ENCODE assay signal across 12 cellular contexts in the genomic region with DNA sequence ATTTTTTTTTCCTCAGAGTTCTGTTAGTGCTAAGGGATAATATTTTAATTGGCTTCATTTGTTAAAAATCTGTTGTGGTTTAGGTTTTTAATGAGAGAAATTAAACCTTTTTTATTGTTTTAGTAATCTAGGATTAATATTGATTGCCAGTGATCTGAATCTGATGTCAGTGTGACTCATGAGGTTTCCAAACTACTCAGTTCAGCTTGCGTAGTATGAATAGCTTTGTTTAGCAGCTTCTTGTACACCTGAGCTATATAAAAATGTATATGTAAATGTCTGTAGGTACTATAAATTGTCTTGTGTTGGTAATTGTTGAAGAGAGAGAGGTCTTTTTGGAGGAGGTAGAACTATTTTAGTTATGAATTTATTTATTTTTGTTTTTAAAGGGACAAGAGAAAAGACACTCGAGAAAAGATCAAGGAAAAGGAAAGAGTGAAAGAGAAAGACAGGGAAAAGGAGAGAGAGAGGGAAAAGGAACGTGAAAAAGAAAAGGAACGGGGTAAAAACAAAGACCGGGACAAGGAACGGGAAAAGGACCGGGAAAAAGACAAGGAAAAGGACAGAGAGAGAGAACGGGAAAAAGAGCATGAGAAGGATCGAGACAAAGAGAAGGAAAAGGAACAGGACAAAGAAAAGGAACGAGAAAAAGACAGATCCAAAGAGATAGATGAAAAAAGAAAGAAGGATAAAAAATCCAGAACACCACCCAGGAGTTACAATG. TPM values are rescaled to one million over a fixed set of nuclear protein-coding genes. Genes with fewer than 3 reads are reported as not detected.
A peak's percentile ranks its signal among the peaks of the same experiment; 100 is the strongest.
DNase-seq lines count a peak whose midpoint lies in the region; ATAC-seq and TF ChIP-seq lines count a peak whose summit lies in the region.
"Had no signal": no experiment of that assay in that cellular context is flagged by ENCODE, and none has a peak within 500 bp of the region (broad histone marks: within the 10 kb centered on the region; RNA-seq: fewer than 3 reads in every experiment).

No MANE protein-coding gene starts in this region.

- BruUV-seq in Caco-2 (replicated peaks; lab: Mats Ljungman, UMichigan) = TSS peak; percentile 24

- H3K4me3 ChIP-seq in BLaER1 = no peak overlapping the region
- no peak overlapping the region for H3K4me3 ChIP-seq in Caco-2 (ENCODE audit: low read depth, low read length)
- H3K4me3 ChIP-seq in epithelial cell of esophagus (ENCODE audit: low read length) = no peak overlapping the region
- H3K4me3 ChIP-seq: coronary artery, sigmoid colon had no signal

- no peak overlapping the region for H3K4me3 Mint-ChIP-seq in Caco-2 (ENCODE audit: unreplicated experiment)

- peak overlapping the region; percentile 68; the same call in 1 of the 2 replicates for H3K4me2 ChIP-seq in BLaER1

- POLR2A ChIA-PET in Caco-2 (lab: Charles Lee) = no interaction called here

- peaks cover 44% of the 10 kb centered on the region for H4K20me1 ChIP-seq in BLaER1

- H3K27ac ChIP-seq in BLaER1 = no peak overlapping the region
- peak overlapping the region; percentile 29; the same call in 1 of the 2 replicates for H3K27ac ChIP-seq in VCaP
- H3K27ac ChIP-seq: coronary artery, sigmoid colon had no signal

- no peak for ATAC-seq in GM18873 (IDR thresholded peaks at IDR 0.05; ENCODE audit: low FRiP score, unreplicated experiment)
- no peak for ATAC-seq in GM19467 (IDR thresholded peaks at IDR 0.05; ENCODE audit: unreplicated experiment)

- H3K27ac Mint-ChIP-seq in Caco-2 (ENCODE audit: unreplicated experiment) = no peak overlapping the region

- no peaks in the 10 kb centered on the region for H3K9me3 ChIP-seq in BLaER1
- H3K9me3 ChIP-seq in Caco-2 = no peaks in the 10 kb centered on the region
- H3K9me3 ChIP-seq: sigmoid colon had no signal

- DNase-seq in Caco-2 (no peak), epithelial cell of esophagus (ENCODE audit: low read depth) (peak; percentile 10), mesenteric fat pad (ENCODE audit: low spot score) (no peak)
- DNase-seq: activated CD4-positive, alpha-beta T cell treated with anti-CD3 and anti-CD28 coated beads, Interleukin-2, amount 50 U/mL, for 1 hour; GF-D8; sigmoid colon; stimulated activated CD4-positive, alpha-beta T cell treated with anti-CD3 and anti-CD28 coated beads, Interleukin-4, amount 100 ng/mL, for 4 hours had no signal

- peaks cover 7% of the 10 kb centered on the region for H3K4me1 Mint-ChIP-seq in Caco-2 (ENCODE audit: low read depth, unreplicated experiment)

- intact Hi-C loops in Caco-2 (cut with micrococcal nuclease; ENCODE audit: unreplicated experiment) = loop anchor here (5.0 kb wide), 2 partner anchors 52 to 587 kb away; no protein-coding TSS in a partner anchor

- H3K9me3 Mint-ChIP-seq in Caco-2 (ENCODE audit: unreplicated experiment) = no peaks in the 10 kb centered on the region

- no peaks in the 10 kb centered on the region for H3K27me3 Mint-ChIP-seq in Caco-2 (ENCODE audit: insufficient read depth, unreplicated experiment)

- no peak for TF ChIP-seq CTCF in Caco-2 (IDR thresholded peaks at IDR 0.05; ENCODE audit: insufficient read depth in 1 of 2, low read depth in 1 of 2, low read length in 1 of 2, severe bottlenecking in 1 of 2, unreplicated experiment in 1 of 2)
- no peak for TF ChIP-seq CTCF in VCaP (conservative IDR thresholded peaks at IDR 0.05)
- TF ChIP-seq CTCF in epithelial cell of esophagus (IDR thresholded peaks at IDR 0.05; ENCODE audit: insufficient read depth, low read depth, low read length, missing control alignments) = no peak

- peaks cover 56% of the 10 kb centered on the region for H3K36me3 Mint-ChIP-seq in Caco-2 (ENCODE audit: insufficient read depth, unreplicated experiment)

- CTCF ChIA-PET in Caco-2 (lab: Charles Lee) = no interaction called here

- peaks cover 58% of the 10 kb centered on the region for H3K4me1 ChIP-seq in BLaER1
- H3K4me1 ChIP-seq in Caco-2 = no peaks in the 10 kb centered on the region

- no peak overlapping the region for H3K9ac ChIP-seq in BLaER1

- H3K27me3 ChIP-seq in BLaER1 (no peaks in the 10 kb centered on the region), Caco-2 (replicated peaks; ENCODE audit: control insufficient read depth, insufficient read depth, low read length) (no peaks in the 10 kb centered on the region)
- H3K27me3 ChIP-seq: sigmoid colon had no signal

- H3K36me3 ChIP-seq in BLaER1 (peaks cover 60% of the 10 kb centered on the region), Caco-2 (ENCODE audit: control insufficient read depth, insufficient read depth, low read length) (no peaks in the 10 kb centered on the region; the same call in 1 of the 2 replicates)

RNA-seq across cellular contexts. Expression of a gene that starts 26.3 kb away (rescaled TPM):
- total RNA-seq in Caco-2 (2022) (81.4 and 95.6 TPM in 2 replicates), mesenteric fat pad (51.7 TPM)
